ENCODE assay signal across 1 cellular context in genomic region chr3:184757010-184757651, GRCh38.
TF ChIP-seq lines count a peak whose summit lies in the region.

No MANE protein-coding gene starts in this region.

TF ChIP-seq in GM12878, 131 proteins besides CTCF, POLR2A, EP300 and RAD21 (continued from another document):
- no peak for TF ChIP-seq STAT3 (IDR thresholded peaks at IDR 0.05; ENCODE audit: low read depth, low read length)
- TF ChIP-seq NR2F1 (conservative IDR thresholded peaks at IDR 0.05): no peak
- no peak for TF ChIP-seq MYB (IDR thresholded peaks at IDR 0.05; ENCODE audit: borderline replicate concordance, low read depth, low read length)
- no peak for TF ChIP-seq KDM1A (IDR thresholded peaks at IDR 0.05; ENCODE audit: borderline replicate concordance)
- no peak for TF ChIP-seq DPF2 (IDR thresholded peaks at IDR 0.05)
- no peak for TF ChIP-seq SKIL (IDR thresholded peaks at IDR 0.05; ENCODE audit: low read depth, poor library complexity, severe bottlenecking)
- no peak for TF ChIP-seq GATAD2B (conservative IDR thresholded peaks at IDR 0.05; ENCODE audit: low read depth)
- no peak for TF ChIP-seq SREBF2 (IDR thresholded peaks at IDR 0.05; ENCODE audit: low read length)
- TF ChIP-seq CBX5 (IDR thresholded peaks at IDR 0.05; ENCODE audit: low read depth): no peak
- no peak for TF ChIP-seq MAX (IDR thresholded peaks at IDR 0.05; ENCODE audit: low read depth, low read length)
- TF ChIP-seq IKZF1 (conservative IDR thresholded peaks at IDR 0.05): no peak
- no peak for TF ChIP-seq TAF1 (IDR thresholded peaks at IDR 0.05; ENCODE audit: borderline replicate concordance, low read depth, low read length)
- no peak for TF ChIP-seq SMAD5 (IDR thresholded peaks at IDR 0.05; ENCODE audit: low read depth)
